19 cellular contexts compared by ENCODE assay signal in genomic region chr7:48938539-48938938, GRCh38. TPM values are rescaled to one million over a fixed set of nuclear protein-coding genes. Genes with fewer than 3 reads are reported as not detected.
DNase-seq lines count a peak whose midpoint lies in the region; ATAC-seq, FAIRE-seq and TF ChIP-seq lines count a peak whose summit lies in the region.
"Had no signal": no experiment of that assay in that cellular context is flagged by ENCODE, and none has a peak within 500 bp of the region (broad histone marks: within the 10 kb centered on the region; RNA-seq: fewer than 3 reads in every experiment).

No MANE protein-coding gene starts in this region.

- H3K27me3 ChIP-seq in right atrium auricular region, result no peaks in the 10 kb centered on the region
- H3K27me3 ChIP-seq: sigmoid colon had no signal

- H3K4me1 ChIP-seq in right atrium auricular region, result no peaks in the 10 kb centered on the region

- intact Hi-C loops in Right ventricle myocardium inferior (cut with DNase I), result no loop called here
- intact Hi-C loops in cardiac septum (cut with DNase I), result no loop called here

- DNase-seq in Right ventricle myocardium inferior (ENCODE audit: missing footprints) (no peak), cardiac septum (ENCODE audit: low spot score) (no peak), astrocyte of the cerebellum (ENCODE audit: low read depth) (peak; percentile 88), right atrium auricular region (ENCODE audit: low spot score) (peak; percentile 65), urothelium cell line (ENCODE audit: low spot score) (peak; percentile 66), activated gamma-delta T cell treated with Interleukin-2 at 50 U/mL for 16 hours (no peak)
- no peak for DNase-seq in stimulated activated effector memory CD8-positive, alpha-beta T cell treated with anti-CD3 and anti-CD28 coated beads, Interleukin-12 subunit alpha, Interleukin-12 subunit beta, amount 100 ng/mL, for 72 hours (ENCODE audit: low spot score in 2 of 2)
- DNase-seq in activated T-cell treated with anti-CD3 and anti-CD28 coated beads, Interleukin-2, amount 50 U/mL, for 48 hours, result no peak
- DNase-seq: COR-L47, hypothalamus, natural killer cell, sigmoid colon had no signal

- ATAC-seq in Right ventricle myocardium inferior, result peak; percentile 78
- ATAC-seq in stimulated activated effector memory CD8-positive, alpha-beta T cell treated with anti-CD3 and anti-CD28 coated beads, Interleukin-12 subunit alpha, Interleukin-12 subunit beta, amount 100 ng/mL, for 72 hours, result no peak
- ATAC-seq: natural killer cell; stimulated activated memory B cell treated with anti-CD40 and anti-IgM and Interleukin-4, amounts not matched to agents 10 μg/mL and 1 μg/mL and 100 μg/mL, for 72 hours had no signal

- peaks cover 21% of the 10 kb centered on the region for H3K9me3 Mint-ChIP-seq in stimulated activated effector memory CD8-positive, alpha-beta T cell treated with anti-CD3 and anti-CD28 coated beads, Interleukin-12 subunit alpha, Interleukin-12 subunit beta, amount 100 ng/mL, for 72 hours
- H3K9me3 Mint-ChIP-seq: stimulated activated memory B cell treated with anti-CD40 and anti-IgM and Interleukin-4, amounts not matched to agents 10 μg/mL and 1 μg/mL and 100 μg/mL, for 72 hours had no signal

- H3K9me3 ChIP-seq in right atrium auricular region, result no peaks in the 10 kb centered on the region
- H3K9me3 ChIP-seq: sigmoid colon had no signal

- no peak overlapping the region for H3K27ac ChIP-seq in right atrium auricular region
- H3K27ac ChIP-seq: SK-N-MC had no signal

- no peaks in the 10 kb centered on the region for H3K36me3 ChIP-seq in right atrium auricular region
- H3K36me3 ChIP-seq: sigmoid colon had no signal

- no peak for FAIRE-seq in urothelium cell line (lab: Jason Lieb, UNC)
- FAIRE-seq: A204.1, GM19239 had no signal

- H3K4me3 Mint-ChIP-seq in stimulated activated effector memory CD8-positive, alpha-beta T cell treated with anti-CD3 and anti-CD28 coated beads, Interleukin-12 subunit alpha, Interleukin-12 subunit beta, amount 100 ng/mL, for 72 hours, result no peak overlapping the region
- H3K4me3 Mint-ChIP-seq: central memory CD8-positive, alpha-beta T cell; natural killer cell; stimulated activated memory B cell treated with anti-CD40 and anti-IgM and Interleukin-4, amounts not matched to agents 10 μg/mL and 1 μg/mL and 100 μg/mL, for 72 hours had no signal

- no peaks in the 10 kb centered on the region for H3K36me3 Mint-ChIP-seq in stimulated activated effector memory CD8-positive, alpha-beta T cell treated with anti-CD3 and anti-CD28 coated beads, Interleukin-12 subunit alpha, Interleukin-12 subunit beta, amount 100 ng/mL, for 72 hours
- H3K36me3 Mint-ChIP-seq: natural killer cell; stimulated activated memory B cell treated with anti-CD40 and anti-IgM and Interleukin-4, amounts not matched to agents 10 μg/mL and 1 μg/mL and 100 μg/mL, for 72 hours had no signal

- in situ Hi-C loops in astrocyte of the cerebellum (cut with HindIII; ENCODE audit: low sequenced_read_pairs), result no loop called here

- H3K27ac Mint-ChIP-seq in stimulated activated effector memory CD8-positive, alpha-beta T cell treated with anti-CD3 and anti-CD28 coated beads, Interleukin-12 subunit alpha, Interleukin-12 subunit beta, amount 100 ng/mL, for 72 hours, result no peak overlapping the region
- H3K27ac Mint-ChIP-seq: natural killer cell; stimulated activated memory B cell treated with anti-CD40 and anti-IgM and Interleukin-4, amounts not matched to agents 10 μg/mL and 1 μg/mL and 100 μg/mL, for 72 hours had no signal

- TF ChIP-seq CTCF in astrocyte of the cerebellum (IDR thresholded peaks at IDR 0.05; ENCODE audit: low read depth, low read length, missing control alignments), result no peak
- no peak for TF ChIP-seq CTCF in right atrium auricular region (IDR thresholded peaks at IDR 0.05)

- H3K4me3 ChIP-seq in astrocyte of the cerebellum (ENCODE audit: low read depth, low read length), result no peak overlapping the region
- H3K4me3 ChIP-seq in right atrium auricular region, result no peak overlapping the region
- H3K4me3 ChIP-seq: sigmoid colon, SK-N-MC had no signal

- H3K4me1 Mint-ChIP-seq in stimulated activated effector memory CD8-positive, alpha-beta T cell treated with anti-CD3 and anti-CD28 coated beads, Interleukin-12 subunit alpha, Interleukin-12 subunit beta, amount 100 ng/mL, for 72 hours, result no peaks in the 10 kb centered on the region
- H3K4me1 Mint-ChIP-seq: central memory CD8-positive, alpha-beta T cell; natural killer cell; stimulated activated memory B cell treated with anti-CD40 and anti-IgM and Interleukin-4, amounts not matched to agents 10 μg/mL and 1 μg/mL and 100 μg/mL, for 72 hours had no signal

RNA-seq across cellular contexts. Expression of gene CDC14C, which starts 14.2 kb away (rescaled TPM):
- total RNA-seq in Right ventricle myocardium inferior (not detected), cardiac septum (not detected), right atrium auricular region (not detected)
- total RNA-seq: liver, natural killer cell, sigmoid colon, urinary bladder had no signal

Comparison
In these comparisons a context has a peak if more than half of its experiments do, and no peak if none do; other contexts are left out.
1. DNase-seq: peak in astrocyte of the cerebellum (single experiment), right atrium auricular region (single experiment) and urothelium cell line (single experiment); none in Right ventricle myocardium inferior (single experiment), cardiac septum (single experiment), stimulated activated effector memory CD8-positive, alpha-beta T cell treated with anti-CD3 and anti-CD28 coated beads, Interleukin-12 subunit alpha, Interleukin-12 subunit beta, amount 100 ng/mL, for 72 hours (0 of 2), activated gamma-delta T cell treated with Interleukin-2 at 50 U/mL for 16 hours (single experiment) and activated T-cell treated with anti-CD3 and anti-CD28 coated beads, Interleukin-2, amount 50 U/mL, for 48 hours (0 of 2).